In the genomic region with DNA sequence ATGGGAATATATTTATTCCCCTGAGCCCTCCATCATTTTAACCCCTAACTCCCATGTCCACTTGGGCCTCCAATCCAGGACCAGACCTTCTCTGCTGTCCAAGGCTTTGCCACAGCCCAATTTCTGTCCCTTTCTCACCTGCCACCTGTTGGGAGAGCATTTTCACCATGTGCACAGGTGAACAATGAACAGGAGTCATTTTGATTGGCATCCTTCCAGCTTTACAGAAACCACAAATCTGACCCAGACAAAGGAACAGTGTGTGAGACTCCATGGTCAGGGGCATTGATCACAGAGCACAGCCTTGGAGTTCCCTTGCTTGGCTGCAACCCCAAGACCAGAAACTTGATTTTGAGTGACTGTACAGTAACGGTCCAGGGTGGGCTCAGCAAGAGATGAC, we compare ENCODE assay signal across 19 cellular contexts.
A peak's percentile ranks its signal among the peaks of the same experiment; 100 is the strongest.
DNase-seq lines count a peak whose midpoint lies in the region; ATAC-seq, FAIRE-seq and TF ChIP-seq lines count a peak whose summit lies in the region.
"Had no signal": no experiment of that assay in that cellular context is flagged by ENCODE, and none has a peak within 500 bp of the region (broad histone marks: within the 10 kb centered on the region; RNA-seq: fewer than 3 reads in every experiment).

No MANE protein-coding gene starts in this region.

- WGBS in pancreas, 2 donors, result 63 to 90% methylated on average over 1 of the region's 1 CpG

- no peak overlapping the region for H3K27ac Mint-ChIP-seq in stimulated activated memory B cell treated with anti-CD40 and anti-IgM and Interleukin-4, amounts not matched to agents 10 μg/mL and 1 μg/mL and 100 μg/mL, for 72 hours
- H3K27ac Mint-ChIP-seq: activated naive CD4-positive, alpha-beta T cell treated with anti-CD3 and anti-CD28 coated beads, Interleukin-2, amount 10 ng/mL, durations not matched to agents 7 days and 5 days had no signal

- no peak overlapping the region for H3K4me3 ChIP-seq in pancreas
- H3K4me3 ChIP-seq: BLaER1 treated with 17β-estradiol and CSF1 and Interleukin-3, amounts not matched to agents 10 nM and 100 nM; psoas muscle; upper lobe of right lung had no signal

- no peak overlapping the region for H3K4me3 Mint-ChIP-seq in stimulated activated memory B cell treated with anti-CD40 and anti-IgM and Interleukin-4, amounts not matched to agents 10 μg/mL and 1 μg/mL and 100 μg/mL, for 72 hours
- H3K4me3 Mint-ChIP-seq: activated naive CD4-positive, alpha-beta T cell treated with anti-CD3 and anti-CD28 coated beads, Interleukin-2, amount 10 ng/mL, durations not matched to agents 7 days and 5 days; naive B cell had no signal

- FAIRE-seq in pancreas (lab: Jason Lieb, UNC), result no peak
- no peak for FAIRE-seq in RCC 7860 (lab: Jason Lieb, UNC)

- intact Hi-C loops in pancreas (cut with DNase I), result no loop called here

- no peaks in the 10 kb centered on the region for H3K4me1 ChIP-seq in pancreas
- H3K4me1 ChIP-seq: psoas muscle, upper lobe of right lung had no signal

- no peaks in the 10 kb centered on the region for H3K9me3 Mint-ChIP-seq in stimulated activated memory B cell treated with anti-CD40 and anti-IgM and Interleukin-4, amounts not matched to agents 10 μg/mL and 1 μg/mL and 100 μg/mL, for 72 hours
- H3K9me3 Mint-ChIP-seq: activated naive CD4-positive, alpha-beta T cell treated with anti-CD3 and anti-CD28 coated beads, Interleukin-2, amount 10 ng/mL, durations not matched to agents 7 days and 5 days; naive B cell had no signal

- no peaks in the 10 kb centered on the region for H3K27me3 Mint-ChIP-seq in stimulated activated memory B cell treated with anti-CD40 and anti-IgM and Interleukin-4, amounts not matched to agents 10 μg/mL and 1 μg/mL and 100 μg/mL, for 72 hours
- H3K27me3 Mint-ChIP-seq: activated naive CD4-positive, alpha-beta T cell treated with anti-CD3 and anti-CD28 coated beads, Interleukin-2, amount 10 ng/mL, durations not matched to agents 7 days and 5 days; naive B cell had no signal

- no peaks in the 10 kb centered on the region for H3K4me1 Mint-ChIP-seq in stimulated activated memory B cell treated with anti-CD40 and anti-IgM and Interleukin-4, amounts not matched to agents 10 μg/mL and 1 μg/mL and 100 μg/mL, for 72 hours
- H3K4me1 Mint-ChIP-seq: activated naive CD4-positive, alpha-beta T cell treated with anti-CD3 and anti-CD28 coated beads, Interleukin-2, amount 10 ng/mL, durations not matched to agents 7 days and 5 days; naive B cell had no signal

- no peak for TF ChIP-seq CTCF in pancreas (IDR thresholded peaks at IDR 0.05)

- no peaks in the 10 kb centered on the region for H3K36me3 ChIP-seq in pancreas
- H3K36me3 ChIP-seq: upper lobe of right lung had no signal

- H3K9me3 ChIP-seq in pancreas, result no peaks in the 10 kb centered on the region
- H3K9me3 ChIP-seq: BLaER1 treated with 17β-estradiol and CSF1 and Interleukin-3, amounts not matched to agents 10 nM and 100 nM; psoas muscle; upper lobe of right lung had no signal

- H3K36me3 Mint-ChIP-seq in stimulated activated memory B cell treated with anti-CD40 and anti-IgM and Interleukin-4, amounts not matched to agents 10 μg/mL and 1 μg/mL and 100 μg/mL, for 72 hours, result peaks cover 74% of the 10 kb centered on the region

- no peak overlapping the region for H3K27ac ChIP-seq in pancreas
- H3K27ac ChIP-seq: 22Rv1; BLaER1 treated with 17β-estradiol and CSF1 and Interleukin-3, amounts not matched to agents 10 nM and 100 nM; KMS-11; psoas muscle; upper lobe of right lung had no signal

- no peaks in the 10 kb centered on the region for H3K27me3 ChIP-seq in pancreas
- H3K27me3 ChIP-seq: BLaER1 treated with 17β-estradiol and CSF1 and Interleukin-3, amounts not matched to agents 10 nM and 100 nM; upper lobe of right lung had no signal

- peak; percentile 35 for DNase-seq in NCI-H1436 (lab: John Stamatoyannopoulos, UW)
- DNase-seq in NCI-H1436 treated with DMSO at 0.1 percent for 48 hours (lab: John Stamatoyannopoulos, UW), result no peak
- DNase-seq in NCI-H2029 treated with DMSO at 0.1 percent for 48 hours (lab: John Stamatoyannopoulos, UW), result peak; percentile 78
- peak; percentile 42 for DNase-seq in RPMI8226
- DNase-seq in pancreas, result peak in 2 of 6 donors; percentile 8 to 17
- no peak for DNase-seq in RCC 7860 (ENCODE audit: low spot score)
- DNase-seq: activated CD4-positive, alpha-beta T cell treated with anti-CD3 and anti-CD28 coated beads for 48 hours; activated naive CD4-positive, alpha-beta T cell treated with anti-CD3 and anti-CD28 coated beads, Interleukin-2, amount 10 ng/mL, durations not matched to agents 7 days and 5 days; activated T-cell treated with anti-CD3 and anti-CD28 coated beads for 4 hours; dermis blood vessel endothelial cell; naive B cell; psoas muscle; stimulated activated naive CD8-positive, alpha-beta T cell treated with anti-CD3 and anti-CD28 coated beads, Interleukin-15, Interleukin-2, amounts not matched to agents 100 U/mL and 50 U/mL, for 24 hours; upper lobe of right lung had no signal

- ATAC-seq in pancreas, result peak; percentile 24 to 84 (median 64)
- no peak for ATAC-seq in GM21515 (IDR thresholded peaks at IDR 0.05; ENCODE audit: unreplicated experiment)
- ATAC-seq in stimulated activated memory B cell treated with anti-CD40 and anti-IgM and Interleukin-4, amounts not matched to agents 10 μg/mL and 1 μg/mL and 100 μg/mL, for 72 hours, result no peak
- ATAC-seq: psoas muscle; stimulated activated naive CD8-positive, alpha-beta T cell treated with anti-CD3 and anti-CD28 coated beads, Interleukin-15, Interleukin-2, amounts not matched to agents 100 U/mL and 50 U/mL, for 24 hours; upper lobe of right lung had no signal

Comparison
In these comparisons a context has a peak if more than half of its experiments do, and no peak if none do; other contexts are left out.
1. DNase-seq: peak in NCI-H1436 (single experiment), NCI-H2029 treated with DMSO at 0.1 percent for 48 hours (single experiment) and RPMI8226 (single experiment); none in NCI-H1436 treated with DMSO at 0.1 percent for 48 hours (single experiment) and RCC 7860 (single experiment).
2. ATAC-seq: peak in pancreas (4 of 4); none in GM21515 (single experiment) and stimulated activated memory B cell treated with anti-CD40 and anti-IgM and Interleukin-4, amounts not matched to agents 10 μg/mL and 1 μg/mL and 100 μg/mL, for 72 hours (single experiment).